Comparison of ENCODE assay signal across 18 cellular contexts in genomic region chr13:72774019-72774418, GRCh38.
"Had no signal": no experiment of that assay in that cellular context is flagged by ENCODE, and none has a peak within 500 bp of the region (broad histone marks: within the 10 kb centered on the region; RNA-seq: fewer than 3 reads in every experiment).

No MANE protein-coding gene starts in this region.

- H3K4me3 ChIP-seq: adrenal gland, body of pancreas, esophagus muscularis mucosa, lower lobe of right lung, skin epidermis, thyroid gland, uterus had no signal

- H3K4me1 ChIP-seq: body of pancreas, parathyroid adenoma had no signal

- DNase-seq: activated CD4-positive, alpha-beta T cell treated with anti-CD3 and anti-CD28 coated beads, Interleukin-2, amount 10 ng/mL, durations not matched to agents 7 days and 5 days; activated naive CD4-positive, alpha-beta T cell treated with anti-CD3 and anti-CD28 coated beads, Interleukin-2, amount 10 ng/mL, durations not matched to agents 7 days and 5 days; activated T-cell treated with anti-CD3 and anti-CD28 coated beads for 4 hours; adrenal gland; body of pancreas; cerebellar nuclear complex; hippocampal formation; lower lobe of right lung; naive thymus-derived CD4-positive, alpha-beta T cell; retina; T-helper 17 cell; thyroid gland; uterus had no signal

- H3K27me3 ChIP-seq: adrenal gland, body of pancreas, esophagus muscularis mucosa, thyroid gland, uterus had no signal

- ATAC-seq: body of pancreas; lower lobe of right lung; naive thymus-derived CD4-positive, alpha-beta T cell; stimulated activated effector memory CD8-positive, alpha-beta T cell treated with anti-CD3 and anti-CD28 coated beads, Interleukin-12 subunit alpha, Interleukin-12 subunit beta, amount 100 ng/mL, for 72 hours; T-helper 17 cell; WTC11 had no signal

- H3K27ac ChIP-seq: adrenal gland, body of pancreas, esophagus muscularis mucosa, lower lobe of right lung, parathyroid adenoma, skin epidermis, thyroid gland, uterus had no signal
